Comparison of ENCODE assay signal across 21 cellular contexts in genomic region chr19:14503285-14503684, GRCh38. TPM values are rescaled to one million over a fixed set of nuclear protein-coding genes. Genes with fewer than 3 reads are reported as not detected.
"Had no signal": no experiment of that assay in that cellular context is flagged by ENCODE, and none has a peak within 500 bp of the region (broad histone marks: within the 10 kb centered on the region; RNA-seq: fewer than 3 reads in every experiment).

No MANE protein-coding gene starts in this region.

- H3K36me3 ChIP-seq: cardiac muscle cell, lower lobe of right lung, upper lobe of left lung, WERI-Rb-1 had no signal

- H3K4me1 ChIP-seq: psoas muscle had no signal

- H3K4me3 Mint-ChIP-seq: effector memory CD8-positive, alpha-beta T cell; nephron progenitor cell had no signal

- H3K27ac ChIP-seq: cardiac muscle cell, foreskin keratinocyte, lower lobe of right lung, psoas muscle, testis, WERI-Rb-1 had no signal

- FAIRE-seq: small intestine had no signal

- H3K27ac Mint-ChIP-seq: nephron progenitor cell had no signal

- H3K27me3 Mint-ChIP-seq: effector memory CD8-positive, alpha-beta T cell had no signal

- DNase-seq: activated CD4-positive, alpha-beta T cell treated with anti-CD3 and anti-CD28 coated beads for 1 hour; activated CD8-positive, alpha-beta memory T cell treated with anti-CD3 and anti-CD28 coated beads for 24 hours; activated CD8-positive, alpha-beta memory T cell treated with anti-CD3 and anti-CD28 coated beads, Interleukin-2, amount 50 U/mL, for 48 hours; activated effector memory CD4-positive, alpha-beta T cell treated with anti-CD3 and anti-CD28 coated beads, Interleukin-2, amount 50 U/mL, for 16 hours; activated T-cell treated with anti-CD3 and anti-CD28 coated beads, Interleukin-2, amount 50 U/mL, for 48 hours; amniotic stem cell; effector memory CD8-positive, alpha-beta T cell; foreskin keratinocyte; hippocampal formation; lower lobe of right lung; nephron progenitor cell; psoas muscle; small intestine; stimulated activated CD4-positive, alpha-beta T cell treated with anti-CD3 and anti-CD28 coated beads, Interleukin-15, amount 100 ng/mL, for 24 hours; stimulated activated CD4-positive, alpha-beta T cell treated with anti-CD3 and anti-CD28 coated beads, Interleukin-2, amount 100 ng/mL, for 48 hours; testis; WERI-Rb-1 had no signal

- H3K9me3 ChIP-seq: lower lobe of right lung, psoas muscle, testis, upper lobe of left lung had no signal

- H3K4me3 ChIP-seq: cardiac muscle cell, lower lobe of right lung, psoas muscle, testis, upper lobe of left lung had no signal

- ATAC-seq: activated naive CD4-positive, alpha-beta T cell treated with anti-CD3 and anti-CD28 coated beads, Interleukin-2, amount 50 U/mL, for 72 hours; effector memory CD8-positive, alpha-beta T cell; foreskin keratinocyte; psoas muscle; right cardiac atrium had no signal

- H3K27me3 ChIP-seq: foreskin keratinocyte, testis, upper lobe of left lung had no signal

- H3K36me3 Mint-ChIP-seq: activated naive CD4-positive, alpha-beta T cell treated with anti-CD3 and anti-CD28 coated beads, Interleukin-2, amount 50 U/mL, for 72 hours had no signal

- H3K9me3 Mint-ChIP-seq: activated naive CD4-positive, alpha-beta T cell treated with anti-CD3 and anti-CD28 coated beads, Interleukin-2, amount 50 U/mL, for 72 hours; effector memory CD8-positive, alpha-beta T cell; nephron progenitor cell had no signal

RNA-seq across cellular contexts. Expression of gene PTGER1, which starts 28.1 kb away (rescaled TPM):
- total RNA-seq: foreskin keratinocyte had no signal
- polyA plus RNA-seq: foreskin keratinocyte, right cardiac atrium had no signal
